In genomic region chr5:60699549-60700346, GRCh38 we compare ENCODE assay signal across 8 cellular contexts. TPM values are rescaled to one million over a fixed set of nuclear protein-coding genes. Genes with fewer than 3 reads are reported as not detected.
DNase-seq lines count a peak whose midpoint lies in the region; ATAC-seq and TF ChIP-seq lines count a peak whose summit lies in the region.

TSS of gene DEPDC1B (minus strand) at chr5:60700166. CDS start at chr5:60700093, 73 bp downstream.

- H3K9me2 ChIP-seq in PC-9 (ENCODE audit: insufficient read depth): no peaks in the 10 kb centered on the region

- 0 to 1% methylated on average over 72 of the region's 72 CpGs for WGBS in esophagus, 2 donors

- DNase-seq in DMS79 treated with DMSO at 0.1 percent for 48 hours (lab: John Stamatoyannopoulos, UW) (peak; percentile 64), PC-9 (peak; percentile 70 to 88)
- DNase-seq in Jurkat, Clone E6-1 (ENCODE audit: low read depth, low spot score): peak; percentile 86
- peak; percentile 84 for DNase-seq in activated T-cell treated with anti-CD3 and anti-CD28 coated beads, Interleukin-2, amount 50 U/mL, for 1 hour
- peak; percentile 79 for DNase-seq in stimulated activated CD8-positive, alpha-beta memory T cell treated with anti-CD3 and anti-CD28 coated beads, Interleukin-7, amount 100 ng/mL, for 24 hours (ENCODE audit: low read depth)

- H3K27ac ChIP-seq in PC-9 (peak within 1 kb of the TSS; percentile 55), esophagus (ENCODE audit: low read depth in 2 of 2, low read length in 1 of 2) (peak within 1 kb of the TSS; percentile 62 to 70), muscle layer of duodenum (ENCODE audit: low read length) (peak within 1 kb of the TSS; percentile 64)

- POLR2A ChIA-PET in PC-9 (lab: Charles Lee; ENCODE audit: unreplicated experiment): interaction anchor here (0.5 to 0.6 kb wide), 3 partner anchors 14 to 1652 kb away, joined by 4 to 14 read pairs (median 5); no protein-coding TSS in a partner anchor

- H3K9me3 ChIP-seq in PC-9 (ENCODE audit: insufficient read depth, low read depth): no peaks in the 10 kb centered on the region
- H3K9me3 ChIP-seq in esophagus (ENCODE audit: control insufficient read depth in 2 of 2, insufficient read depth in 1 of 2, low read depth in 1 of 2, low read length in 1 of 2): no peaks in the 10 kb centered on the region
- no peaks in the 10 kb centered on the region for H3K9me3 ChIP-seq in muscle layer of duodenum (ENCODE audit: control insufficient read depth in 1 of 2, low read length in 2 of 2)

- peak within 1 kb of the TSS; percentile 91 for H3K4me3 ChIP-seq in Jurkat, Clone E6-1 (ENCODE audit: low read length)
- H3K4me3 ChIP-seq in PC-9 (peak within 1 kb of the TSS; percentile 76), esophagus (ENCODE audit: low read depth in 1 of 2, low read length in 2 of 2) (peak within 1 kb of the TSS; percentile 74 to 80), muscle layer of duodenum (ENCODE audit: low read depth in 1 of 2, low read length in 2 of 2) (peak within 1 kb of the TSS; percentile 88 to 91)

- H4K20me1 ChIP-seq in PC-9 (ENCODE audit: insufficient read depth): no peaks in the 10 kb centered on the region

- H3K4me1 ChIP-seq in PC-9 (replicated peaks; ENCODE audit: insufficient read depth) (peaks cover 11% of the 10 kb centered on the region; the same call in 1 of the 2 replicates), esophagus (ENCODE audit: control insufficient read depth in 2 of 2, insufficient read depth in 2 of 2, low read length in 1 of 2) (no peaks in the 10 kb centered on the region), muscle layer of duodenum (ENCODE audit: control insufficient read depth in 1 of 2, insufficient read depth in 2 of 2, low read length in 2 of 2) (peaks cover 5% of the 10 kb centered on the region in 2 donors)

- H3K27me3 ChIP-seq in PC-9 (ENCODE audit: insufficient read depth, low read depth): no peaks in the 10 kb centered on the region
- H3K27me3 ChIP-seq in esophagus (ENCODE audit: control insufficient read depth in 1 of 2, insufficient read depth in 2 of 2, low read length in 2 of 2): no peaks in the 10 kb centered on the region
- no peaks in the 10 kb centered on the region for H3K27me3 ChIP-seq in muscle layer of duodenum (ENCODE audit: low read depth, low read length)

- intact Hi-C loops in PC-9 (cut with micrococcal nuclease; ENCODE audit: unreplicated experiment): loop anchor here (1.0 kb wide), 1 partner anchor 145 kb away; the partner anchor contains the start of gene ELOVL7

- 0 out of 2 replicates have a peak, but pooled peaks cover 3% of the 10 kb centered on the region for H3F3A ChIP-seq in PC-9 (ENCODE audit: insufficient read depth, low read depth)

- H3K36me3 ChIP-seq in PC-9 (ENCODE audit: low read depth): no peaks in the 10 kb centered on the region
- H3K36me3 ChIP-seq in esophagus (ENCODE audit: control insufficient read depth in 2 of 2, insufficient read depth in 2 of 2, low read length in 1 of 2): no peaks in the 10 kb centered on the region
- H3K36me3 ChIP-seq in muscle layer of duodenum (ENCODE audit: control insufficient read depth in 1 of 2, insufficient read depth in 2 of 2, low read length in 2 of 2): no peaks in the 10 kb centered on the region

- peak within 1 kb of the TSS; percentile 77 for H3K4me2 ChIP-seq in PC-9

- TF ChIP-seq CTCF in PC-9 (conservative IDR thresholded peaks at IDR 0.05): no peak; the same call in 1 of the 2 replicates

- peak; percentile 96 for ATAC-seq in GM21717 (IDR thresholded peaks at IDR 0.05; ENCODE audit: unreplicated experiment)

- CTCF ChIA-PET in PC-9 (lab: Charles Lee): interaction anchor here (0.6 to 1.0 kb wide), 7 partner anchors 15 to 944 kb away, joined by 3 to 15 read pairs (median 3); partner anchors contain the start of gene ELOVL7

- peak within 1 kb of the TSS; percentile 95 for H2AFZ ChIP-seq in PC-9

- H3K79me2 ChIP-seq in PC-9 (ENCODE audit: low read depth): peaks cover 36% of the 10 kb centered on the region

- BruUV-seq in PC-9 (replicated peaks; lab: Mats Ljungman, UMichigan): TSS peak; percentile 60

RNA-seq across cellular contexts. Expression of gene DEPDC1B, which starts in this region (rescaled TPM):
- 58.0 TPM for polyA plus RNA-seq in Jurkat, Clone E6-1 (2012; ENCODE audit: insufficient read depth, insufficient read length)
- 25.6 and 29.2 TPM in 2 replicates for total RNA-seq in PC-9 (2021)
- polyA plus RNA-seq in esophagus: 1 to 10 TPM; 2.3 to 2.9 TPM

Comparison
In these comparisons a context has a peak if more than half of its experiments do, and no peak if none do; other contexts are left out.
1. Peak in every context shown above with its lines: DNase-seq, ATAC-seq, H3K4me3 ChIP-seq and H3K27ac ChIP-seq.